7 cellular contexts compared by ENCODE assay signal in the genomic region with DNA sequence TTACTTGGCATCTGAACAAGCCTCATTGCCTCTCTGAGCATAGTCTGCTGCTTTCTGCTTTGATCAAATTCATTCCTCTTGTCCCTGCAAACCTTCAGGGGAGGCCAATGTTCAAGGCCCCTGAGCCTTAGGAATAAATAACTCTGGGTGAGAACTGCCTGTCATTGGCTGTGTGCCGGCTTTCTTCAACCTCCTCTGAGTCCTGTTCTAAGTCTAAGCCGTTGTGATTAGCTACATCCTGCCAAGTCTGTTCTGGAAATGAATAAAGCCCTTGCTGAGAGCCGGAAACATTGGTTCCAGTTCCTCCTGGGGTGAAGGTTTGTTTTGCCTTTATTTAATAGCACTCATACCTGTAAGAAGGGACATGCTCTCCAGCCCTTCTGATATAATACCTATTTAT. TPM values are rescaled to one million over a fixed set of nuclear protein-coding genes. Genes with fewer than 3 reads are reported as not detected.
DNase-seq lines count a peak whose midpoint lies in the region; ATAC-seq, FAIRE-seq and TF ChIP-seq lines count a peak whose summit lies in the region.

No MANE protein-coding gene starts in this region.

- H3K9me3 ChIP-seq in body of pancreas, result no peaks in the 10 kb centered on the region
- H3K9me3 ChIP-seq in HepG2 (ENCODE audit: low read length), result no peaks in the 10 kb centered on the region
- H3K9me3 ChIP-seq in tibial nerve, result no peaks in the 10 kb centered on the region

- 0 to 2% methylated on average over 3 of the region's 3 CpGs for WGBS in body of pancreas, 2 donors
- 33% methylated on average over 3 of the region's 3 CpGs for WGBS in HepG2 (ENCODE audit: low lambda C conversion rate)
- 7 to 8% methylated on average over 3 of the region's 3 CpGs for WGBS in tibial nerve, 2 donors

- H3K4me3 ChIP-seq in body of pancreas, result no peak overlapping the region
- no peak overlapping the region for H3K4me3 ChIP-seq in HepG2 (replicated peaks in 1 of 3; ENCODE audit: insufficient read depth in 1 of 3, low read depth in 2 of 3, low read length in 3 of 3)
- no peak overlapping the region for H3K4me3 ChIP-seq in tibial nerve

- H3K79me2 ChIP-seq in HepG2 (ENCODE audit: insufficient read depth, low read length), result peaks cover 93% of the 10 kb centered on the region

- DNase-seq in body of pancreas (peak; percentile 39 to 75 (median 67)), HepG2 (ENCODE audit: low spot score) (peak; percentile 26), tibial nerve (ENCODE audit: low spot score in 2 of 2) (peak in 1 of 2 donors; percentile 24), DMS153 treated with DMSO at 0.1 percent for 48 hours (lab: John Stamatoyannopoulos, UW; ENCODE audit: unreplicated experiment) (no peak), DMS114 treated with DMSO at 0.1 percent for 48 hours (lab: John Stamatoyannopoulos, UW; ENCODE audit: unreplicated experiment) (no peak)

- peak; percentile 37 for FAIRE-seq in HepG2 (lab: Jason Lieb, UNC)

- TF ChIP-seq CTCF in body of pancreas (IDR thresholded peaks at IDR 0.05) (no peak), HepG2 (CRISPR knock-in tag; IDR thresholded peaks at IDR 0.05) (no peak), tibial nerve (IDR thresholded peaks at IDR 0.05) (no peak)

- H2AFZ ChIP-seq in HepG2 (ENCODE audit: low read length), result no peak overlapping the region

- no peak for TF ChIP-seq RAD21 in HepG2 (CRISPR knock-in tag; IDR thresholded peaks at IDR 0.05)

- POLR2A ChIA-PET in HepG2 (lab: Yijun Ruan, JAX), result no interaction called here

- H3K4me1 ChIP-seq in body of pancreas, result peaks cover 93% of the 10 kb centered on the region
- H3K4me1 ChIP-seq in HepG2 (ENCODE audit: insufficient read depth, low read length), result peaks cover 57% of the 10 kb centered on the region
- H3K4me1 ChIP-seq in tibial nerve, result peaks cover 0 to 94% (median 65%) of the 10 kb centered on the region in 4 donors

- H3K36me3 ChIP-seq in body of pancreas (replicated peaks in 1 of 2; ENCODE audit: insufficient read depth in 1 of 2, low read depth in 2 of 2) (no peaks in the 10 kb centered on the region), HepG2 (replicated peaks in 1 of 2; ENCODE audit: control insufficient read depth in 1 of 2, insufficient read depth in 2 of 2, low read length in 2 of 2) (peaks cover 0 to 2% of the 10 kb centered on the region in 2 experiments; a peak in 4 of 5 replicates), tibial nerve (no peaks in the 10 kb centered on the region)

- H3K27ac ChIP-seq in body of pancreas, result peak overlapping the region; percentile 51 to 73 (median 63)
- peak overlapping the region; percentile 32 for H3K27ac ChIP-seq in HepG2 (ENCODE audit: extremely low read length, insufficient read depth, low read length)
- peak overlapping the region in 3 of 4 donors; percentile 42 to 67 (median 54) for H3K27ac ChIP-seq in tibial nerve

- CTCF ChIA-PET in HepG2 (lab: Yijun Ruan, JAX; ENCODE audit: low intra/inter-chr PET ratio, low total read pairs), result no interaction called here

- H4K20me1 ChIP-seq in HepG2 (ENCODE audit: insufficient read depth, low read length), result peaks cover 82% of the 10 kb centered on the region

- BruUV-seq in HepG2 (replicated peaks; lab: Mats Ljungman, UMichigan), result no TSS peak

- TF ChIP-seq POLR2A in body of pancreas (IDR thresholded peaks at IDR 0.05) (no peak), HepG2 (IDR thresholded peaks at IDR 0.05; ENCODE audit: insufficient read depth in 1 of 2, low read depth in 2 of 2, low read length in 2 of 2) (no peak), tibial nerve (IDR thresholded peaks at IDR 0.05) (no peak)

- peak; percentile 49 for ATAC-seq in GM18909 (IDR thresholded peaks at IDR 0.05; ENCODE audit: poor library complexity, unreplicated experiment)
- ATAC-seq in HG03175 (IDR thresholded peaks at IDR 0.05; ENCODE audit: unreplicated experiment), result peak; percentile 66
- ATAC-seq in body of pancreas, result peak; percentile 73
- ATAC-seq in HepG2, result peak; percentile 55

- TF ChIP-seq EP300 in HepG2 (IDR thresholded peaks at IDR 0.05; ENCODE audit: low read depth in 2 of 2, low read length in 2 of 2), result no peak
- TF ChIP-seq EP300 in HepG2 (CRISPR knock-in tag; IDR thresholded peaks at IDR 0.05; ENCODE audit: borderline replicate concordance), result no peak
- TF ChIP-seq EP300 in tibial nerve (IDR thresholded peaks at IDR 0.05), result no peak

- in situ Hi-C loops in HepG2 (cut with HindIII; ENCODE audit: extremely low pct_ligation_motif_present, low pct_unique_long_range_greater_than_20kb), result no loop called here

- no peaks in the 10 kb centered on the region for H3K27me3 ChIP-seq in body of pancreas
- H3K27me3 ChIP-seq in HepG2 (ENCODE audit: control insufficient read depth in 1 of 2, insufficient read depth in 2 of 2, low read length in 2 of 2), result no peaks in the 10 kb centered on the region
- no peaks in the 10 kb centered on the region for H3K27me3 ChIP-seq in tibial nerve

- H3K9ac ChIP-seq in HepG2 (ENCODE audit: insufficient read depth, low read depth, low read length), result no peak overlapping the region; the same call in 1 of the 2 replicates

- H3K4me2 ChIP-seq in HepG2 (ENCODE audit: low read depth, low read length), result peak overlapping the region; percentile 34; the same call in 1 of the 2 replicates

- intact Hi-C loops in body of pancreas (cut with DNase I) (no loop called here), HepG2 (cut with micrococcal nuclease; ENCODE audit: unreplicated experiment) (no loop called here)

TF ChIP-seq in HepG2, 621 proteins besides CTCF, POLR2A, EP300 and RAD21 (continues in another document):
- peak; percentile 55; the same call in 1 of the 2 replicates for TF ChIP-seq HNF4A (CRISPR knock-in tag; IDR thresholded peaks at IDR 0.05)
- no peak for TF ChIP-seq HOXD1 (CRISPR knock-in tag; IDR thresholded peaks at IDR 0.05)
- no peak for TF ChIP-seq NFE2 (CRISPR knock-in tag; IDR thresholded peaks at IDR 0.05)
- TF ChIP-seq, protein P1, sequence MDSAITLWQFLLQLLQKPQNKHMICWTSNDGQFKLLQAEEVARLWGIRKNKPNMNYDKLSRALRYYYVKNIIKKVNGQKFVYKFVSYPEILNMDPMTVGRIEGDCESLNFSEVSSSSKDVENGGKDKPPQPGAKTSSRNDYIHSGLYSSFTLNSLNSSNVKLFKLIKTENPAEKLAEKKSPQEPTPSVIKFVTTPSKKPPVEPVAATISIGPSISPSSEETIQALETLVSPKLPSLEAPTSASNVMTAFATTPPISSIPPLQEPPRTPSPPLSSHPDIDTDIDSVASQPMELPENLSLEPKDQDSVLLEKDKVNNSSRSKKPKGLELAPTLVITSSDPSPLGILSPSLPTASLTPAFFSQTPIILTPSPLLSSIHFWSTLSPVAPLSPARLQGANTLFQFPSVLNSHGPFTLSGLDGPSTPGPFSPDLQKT (CRISPR knock-in tag; IDR thresholded peaks at IDR 0.05; ENCODE audit: borderline replicate concordance), result no peak

RNA-seq across cellular contexts. Expression of gene RNF4, which starts 13.8 kb away (rescaled TPM):
- 10 to 100 TPM; 29.0 to 29.3 TPM for total RNA-seq in body of pancreas
- 38.1 and 46.7 TPM in 2 replicates for total RNA-seq in HepG2 (2016; rRNA removed; fragmentation: Illumina TruSeq; extraction: Trizol)
- 16.3 and 17.2 TPM in 2 replicates for total RNA-seq in HepG2 (2016; cell fraction: cytosol; rRNA removed; fragmentation: Illumina TruSeq; extraction: Trizol; ENCODE audit: low read depth)
- total RNA-seq in HepG2 (2016; cell fraction: insoluble cytoplasmic fraction; rRNA removed; fragmentation: Illumina TruSeq; extraction: Trizol), result 36.0 and 47.6 TPM in 2 replicates
- 24.2 and 25.2 TPM in 2 replicates for total RNA-seq in HepG2 (2016; cell fraction: membrane; rRNA removed; fragmentation: Illumina TruSeq; extraction: Trizol)
- 34.8 and 37.0 TPM in 2 replicates for total RNA-seq in HepG2 (2016; cell fraction: nucleus; rRNA removed; fragmentation: Illumina TruSeq; extraction: Trizol)
- polyA plus RNA-seq in HepG2 (2011; rRNA removed), result 40.3 and 45.1 TPM in 2 replicates
- polyA plus RNA-seq in HepG2 (2011; cell fraction: cytosol; rRNA removed), result 34.5 and 42.3 TPM in 2 replicates
- polyA plus RNA-seq in HepG2 (2011; cell fraction: nucleus; rRNA removed), result 33.3 and 33.4 TPM in 2 replicates
- 27.9 and 28.2 TPM in 2 replicates for polyA plus RNA-seq in HepG2 (2012)
- polyA plus RNA-seq in HepG2 (2016; cell fraction: cytosol; fragmentation: Illumina TruSeq; extraction: Trizol; ENCODE audit: low read depth), result 3.3 and 5.5 TPM in 2 replicates
- 45.3 and 46.1 TPM in 2 replicates for polyA plus RNA-seq in HepG2 (2016; cell fraction: insoluble cytoplasmic fraction; fragmentation: Illumina TruSeq; extraction: Trizol; ENCODE audit: low read depth)
- polyA plus RNA-seq in HepG2 (2016; cell fraction: membrane; fragmentation: Illumina TruSeq; extraction: Trizol; ENCODE audit: low read depth), result 12.0 and 14.1 TPM in 2 replicates
- polyA plus RNA-seq in HepG2 (2016; cell fraction: nucleus; fragmentation: Illumina TruSeq; extraction: Trizol; ENCODE audit: insufficient read depth, low read depth), result 33.1 and 33.8 TPM in 2 replicates
- polyA minus RNA-seq in HepG2 (2011; rRNA and poly(A)+ RNA removed; ENCODE audit: low replicate concordance), result 65.3 and 74.2 TPM in 2 replicates
- polyA minus RNA-seq in HepG2 (2011; cell fraction: cytosol; rRNA and poly(A)+ RNA removed), result 36.1 and 36.8 TPM in 2 replicates
- polyA minus RNA-seq in HepG2 (2011; cell fraction: nucleus; rRNA and poly(A)+ RNA removed), result 55.2 and 60.3 TPM in 2 replicates
- total RNA-seq in tibial nerve, result 10 to 100 TPM; 33.0 to 67.7 (median 49.3) TPM

RNA-seq across cellular contexts. Expression of gene FAM193A, which starts 53.8 kb away (rescaled TPM):
- total RNA-seq in body of pancreas, result 10 to 100 TPM; 14.8 to 22.7 TPM
- 7.2 and 8.7 TPM in 2 replicates for total RNA-seq in HepG2 (2016; rRNA removed; fragmentation: Illumina TruSeq; extraction: Trizol)
- total RNA-seq in HepG2 (2016; cell fraction: cytosol; rRNA removed; fragmentation: Illumina TruSeq; extraction: Trizol; ENCODE audit: low read depth), result 10.0 and 11.2 TPM in 2 replicates
- 6.1 and 8.2 TPM in 2 replicates for total RNA-seq in HepG2 (2016; cell fraction: insoluble cytoplasmic fraction; rRNA removed; fragmentation: Illumina TruSeq; extraction: Trizol)
- 9.2 and 9.9 TPM in 2 replicates for total RNA-seq in HepG2 (2016; cell fraction: membrane; rRNA removed; fragmentation: Illumina TruSeq; extraction: Trizol)
- total RNA-seq in HepG2 (2016; cell fraction: nucleus; rRNA removed; fragmentation: Illumina TruSeq; extraction: Trizol), result 12.3 and 15.0 TPM in 2 replicates
- 5.7 and 6.0 TPM in 2 replicates for polyA plus RNA-seq in HepG2 (2011; rRNA removed)
- polyA plus RNA-seq in HepG2 (2011; cell fraction: cytosol; rRNA removed), result 3.9 and 4.1 TPM in 2 replicates
- 19.7 and 23.8 TPM in 2 replicates for polyA plus RNA-seq in HepG2 (2011; cell fraction: nucleus; rRNA removed)
- 10.7 and 11.2 TPM in 2 replicates for polyA plus RNA-seq in HepG2 (2012)
- polyA plus RNA-seq in HepG2 (2016; cell fraction: cytosol; fragmentation: Illumina TruSeq; extraction: Trizol; ENCODE audit: low read depth), result 1.3 and 1.9 TPM in 2 replicates
- 6.5 and 8.6 TPM in 2 replicates for polyA plus RNA-seq in HepG2 (2016; cell fraction: insoluble cytoplasmic fraction; fragmentation: Illumina TruSeq; extraction: Trizol; ENCODE audit: low read depth)
- 3.8 and 4.2 TPM in 2 replicates for polyA plus RNA-seq in HepG2 (2016; cell fraction: membrane; fragmentation: Illumina TruSeq; extraction: Trizol; ENCODE audit: low read depth)
- 32.1 and 35.7 TPM in 2 replicates for polyA plus RNA-seq in HepG2 (2016; cell fraction: nucleus; fragmentation: Illumina TruSeq; extraction: Trizol; ENCODE audit: insufficient read depth, low read depth)
- 12.2 and 18.8 TPM in 2 replicates for polyA minus RNA-seq in HepG2 (2011; rRNA and poly(A)+ RNA removed; ENCODE audit: low replicate concordance)
- polyA minus RNA-seq in HepG2 (2011; cell fraction: cytosol; rRNA and poly(A)+ RNA removed), result 10.0 and 11.0 TPM in 2 replicates
- polyA minus RNA-seq in HepG2 (2011; cell fraction: nucleus; rRNA and poly(A)+ RNA removed), result 28.3 and 28.6 TPM in 2 replicates
- total RNA-seq in tibial nerve, result 10 to 100 TPM; 28.6 to 54.6 (median 36.0) TPM

Comparison
In these comparisons a context has a peak if more than half of its experiments do, and no peak if none do; other contexts are left out.
1. DNase-seq: peak in body of pancreas (4 of 4) and HepG2 (single experiment); none in DMS153 treated with DMSO at 0.1 percent for 48 hours (single experiment) and DMS114 treated with DMSO at 0.1 percent for 48 hours (single experiment).
2. Peak in every context shown above with its lines, with median percentiles within 50 percentile points of each other: ATAC-seq and H3K27ac ChIP-seq.